In genomic region chr11:82750643-82751139, GRCh38 we compare ENCODE assay signal across 12 cellular contexts. TPM values are rescaled to one million over a fixed set of nuclear protein-coding genes. Genes with fewer than 3 reads are reported as not detected.
DNase-seq lines count a peak whose midpoint lies in the region; ATAC-seq and TF ChIP-seq lines count a peak whose summit lies in the region.
"Had no signal": no experiment of that assay in that cellular context is flagged by ENCODE, and none has a peak within 500 bp of the region (broad histone marks: within the 10 kb centered on the region; RNA-seq: fewer than 3 reads in every experiment).

No MANE protein-coding gene starts in this region.

- TF ChIP-seq CTCF in activated CD8-positive, alpha-beta T cell treated with anti-CD3 and anti-CD28 coated beads for 36 hours (IDR thresholded peaks at IDR 0.05): no peak

- WGBS in neuronal stem cell (ENCODE audit: extremely low coverage in 2 of 2, insufficient read length in 2 of 2, insufficient replicate concordance in 1 of 2), 2 donors: no CpG with 5 or more reads among the region's 9 CpGs

- no peak overlapping the region for H3K4me3 ChIP-seq in neuronal stem cell (ENCODE audit: low read length in 2 of 2)
- H3K4me3 ChIP-seq: sigmoid colon, thoracic aorta had no signal

- intact Hi-C loops in activated CD8-positive, alpha-beta T cell treated with anti-CD3 and anti-CD28 coated beads for 36 hours (cut with micrococcal nuclease): no loop called here

- no peak overlapping the region for H2AK5ac ChIP-seq in neuronal stem cell (ENCODE audit: low read depth, low read length)

- H3K23ac ChIP-seq in neuronal stem cell (ENCODE audit: low read depth, low read length, poor library complexity): no peak overlapping the region

- peak; percentile 55 for ATAC-seq in HG03103 (IDR thresholded peaks at IDR 0.05; ENCODE audit: low read depth, unreplicated experiment)
- ATAC-seq in activated CD8-positive, alpha-beta T cell treated with anti-CD3 and anti-CD28 coated beads for 36 hours: peak; percentile 77

- peak overlapping the region; percentile 27 for H2AFZ ChIP-seq in neuronal stem cell (ENCODE audit: low read length)

- no peaks in the 10 kb centered on the region for H3K36me3 Mint-ChIP-seq in activated CD8-positive, alpha-beta T cell treated with anti-CD3 and anti-CD28 coated beads for 36 hours (ENCODE audit: low read depth)

- H4K91ac ChIP-seq in neuronal stem cell (ENCODE audit: low read depth, low read length, poor library complexity): no peak overlapping the region

- no peaks in the 10 kb centered on the region for H3K36me3 ChIP-seq in neuronal stem cell (replicated peaks in 1 of 2; ENCODE audit: control insufficient read depth in 2 of 2, insufficient read depth in 2 of 2, low read length in 2 of 2)
- H3K36me3 ChIP-seq: sigmoid colon, thoracic aorta had no signal

- no peaks in the 10 kb centered on the region for H3K27me3 Mint-ChIP-seq in activated CD8-positive, alpha-beta T cell treated with anti-CD3 and anti-CD28 coated beads for 36 hours

- no peak overlapping the region for H2BK15ac ChIP-seq in neuronal stem cell (ENCODE audit: low read length)

- H3K27ac ChIP-seq in neuronal stem cell (replicated peaks; ENCODE audit: low read length): no peak overlapping the region
- H3K27ac ChIP-seq: sigmoid colon, thoracic aorta had no signal

- no peak overlapping the region for H3K14ac ChIP-seq in neuronal stem cell (ENCODE audit: low read length)

- H3K27ac Mint-ChIP-seq in activated CD8-positive, alpha-beta T cell treated with anti-CD3 and anti-CD28 coated beads for 36 hours: no peak overlapping the region

- peaks cover 0 to 16% (median 3%) of the 10 kb centered on the region in 3 experiments for H3K27me3 ChIP-seq in neuronal stem cell (ENCODE audit: control insufficient read depth in 3 of 3, insufficient read depth in 3 of 3, low read depth in 1 of 3, low read length in 3 of 3)
- H3K27me3 ChIP-seq: sigmoid colon had no signal

- H2BK5ac ChIP-seq in neuronal stem cell (ENCODE audit: low read length): no peak overlapping the region

- no peak overlapping the region for H3K18ac ChIP-seq in neuronal stem cell (ENCODE audit: low read length)

- no peak overlapping the region for H3K4ac ChIP-seq in neuronal stem cell (ENCODE audit: low read length)

- H3K4me1 ChIP-seq in neuronal stem cell (ENCODE audit: control insufficient read depth in 2 of 2, insufficient read depth in 1 of 2, low read depth in 1 of 2, low read length in 2 of 2): peaks cover 0 to 6% of the 10 kb centered on the region in 2 donors
- H3K4me1 ChIP-seq: sigmoid colon had no signal

- H2BK12ac ChIP-seq in neuronal stem cell (ENCODE audit: low read length): no peak overlapping the region

- H2BK120ac ChIP-seq in neuronal stem cell (ENCODE audit: low read depth, low read length): no peak overlapping the region

- CTCF ChIA-PET in activated CD8-positive, alpha-beta T cell treated with anti-CD3 and anti-CD28 coated beads for 36 hours (lab: Charles Lee): interaction anchor here (0.6 to 1.7 kb wide), 2 partner anchors 12 to 117 kb away, joined by 3 to 4 read pairs; no protein-coding TSS in a partner anchor

- no peak overlapping the region for H4K8ac ChIP-seq in neuronal stem cell (ENCODE audit: low read depth, low read length)

- H3K9me3 ChIP-seq in neuronal stem cell (replicated peaks in 1 of 2; ENCODE audit: control insufficient read depth in 2 of 2, insufficient read depth in 1 of 2, low read depth in 1 of 2, low read length in 2 of 2): no peaks in the 10 kb centered on the region
- H3K9me3 ChIP-seq: sigmoid colon, thoracic aorta had no signal

- H3K9me3 Mint-ChIP-seq in activated CD8-positive, alpha-beta T cell treated with anti-CD3 and anti-CD28 coated beads for 36 hours: no peaks in the 10 kb centered on the region

- peak; percentile 30 for DNase-seq in NCI-H510A treated with DMSO at 0.1 percent for 48 hours (lab: John Stamatoyannopoulos, UW)
- no peak for DNase-seq in NCI-H510A (lab: John Stamatoyannopoulos, UW)
- peak; percentile 15 for DNase-seq in activated CD8-positive, alpha-beta T cell treated with anti-CD3 and anti-CD28 coated beads for 36 hours
- DNase-seq in neuronal stem cell (ENCODE audit: low spot score): peak; percentile 65
- no peak for DNase-seq in mesenteric fat pad (ENCODE audit: low spot score)
- no peak for DNase-seq in AML-193 (lab: John Stamatoyannopoulos, UW)
- DNase-seq in NCI-H2227 treated with DMSO at 0.1 percent for 48 hours (lab: John Stamatoyannopoulos, UW): no peak
- DNase-seq: sigmoid colon had no signal

- peak overlapping the region; percentile 29 for H3K4me2 ChIP-seq in neuronal stem cell (ENCODE audit: insufficient read depth, low read length, poor library complexity, severe bottlenecking)

- no peaks in the 10 kb centered on the region for H3K79me1 ChIP-seq in neuronal stem cell (ENCODE audit: low read depth, low read length)

- no peak overlapping the region for H3K4me3 Mint-ChIP-seq in activated CD8-positive, alpha-beta T cell treated with anti-CD3 and anti-CD28 coated beads for 36 hours

- POLR2A ChIA-PET in activated CD8-positive, alpha-beta T cell treated with anti-CD3 and anti-CD28 coated beads for 36 hours (lab: Charles Lee): interaction anchor here (0.6 to 0.8 kb wide), 2 partner anchors 255 to 723 kb away, joined by 3 read pairs; no protein-coding TSS in a partner anchor

- H3K9ac ChIP-seq in neuronal stem cell (ENCODE audit: low read depth, low read length, poor library complexity): no peak overlapping the region

- peaks cover 17% of the 10 kb centered on the region for H3K4me1 Mint-ChIP-seq in activated CD8-positive, alpha-beta T cell treated with anti-CD3 and anti-CD28 coated beads for 36 hours (ENCODE audit: low read depth)

RNA-seq across cellular contexts. Expression of gene FAM181B, which starts 17.0 kb away (rescaled TPM):
- not detected for total RNA-seq in activated CD8-positive, alpha-beta T cell treated with anti-CD3 and anti-CD28 coated beads for 36 hours
- not detected for polyA plus RNA-seq in neuronal stem cell (2013, experiment 1 of 2)
- polyA plus RNA-seq in neuronal stem cell (2013, experiment 2 of 2): 0.01 TPM
- total RNA-seq in mesenteric fat pad: 0.19 TPM
- total RNA-seq: A172, dermis microvascular lymphatic vessel endothelial cell had no signal

Comparison
In these comparisons a context has a peak if more than half of its experiments do, and no peak if none do; other contexts are left out.
1. DNase-seq: peak in NCI-H510A treated with DMSO at 0.1 percent for 48 hours (single experiment), activated CD8-positive, alpha-beta T cell treated with anti-CD3 and anti-CD28 coated beads for 36 hours (single experiment) and neuronal stem cell (single experiment); none in NCI-H510A (single experiment), mesenteric fat pad (single experiment), AML-193 (0 of 2) and NCI-H2227 treated with DMSO at 0.1 percent for 48 hours (single experiment).